ENCODE assay signal across 1 cellular context in the genomic region with DNA sequence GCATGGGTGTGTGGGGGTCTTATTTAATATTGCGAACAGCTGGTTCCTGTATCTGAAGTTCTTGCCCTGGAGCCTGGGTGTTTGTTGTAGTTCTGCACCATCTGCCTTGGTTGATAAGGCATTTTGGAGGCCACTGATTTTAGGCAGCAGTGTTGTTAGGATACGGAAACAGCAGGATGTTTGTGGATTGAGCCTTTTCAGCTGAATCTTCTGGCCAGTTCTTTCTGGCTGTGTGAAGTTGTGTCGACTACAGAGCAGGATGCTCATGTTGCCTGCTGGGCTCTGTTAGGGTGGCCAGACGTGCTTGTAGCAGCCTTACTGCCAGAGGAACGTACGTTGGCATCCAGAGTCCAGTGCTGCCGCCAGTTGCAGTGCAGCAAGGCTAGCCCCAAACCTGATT.
TF ChIP-seq lines count a peak whose summit lies in the region.

No MANE protein-coding gene starts in this region.

TF ChIP-seq in K562, 482 proteins besides CTCF, POLR2A, EP300 and RAD21 (continued from another document and continues in another):
- TF ChIP-seq, protein P1, sequence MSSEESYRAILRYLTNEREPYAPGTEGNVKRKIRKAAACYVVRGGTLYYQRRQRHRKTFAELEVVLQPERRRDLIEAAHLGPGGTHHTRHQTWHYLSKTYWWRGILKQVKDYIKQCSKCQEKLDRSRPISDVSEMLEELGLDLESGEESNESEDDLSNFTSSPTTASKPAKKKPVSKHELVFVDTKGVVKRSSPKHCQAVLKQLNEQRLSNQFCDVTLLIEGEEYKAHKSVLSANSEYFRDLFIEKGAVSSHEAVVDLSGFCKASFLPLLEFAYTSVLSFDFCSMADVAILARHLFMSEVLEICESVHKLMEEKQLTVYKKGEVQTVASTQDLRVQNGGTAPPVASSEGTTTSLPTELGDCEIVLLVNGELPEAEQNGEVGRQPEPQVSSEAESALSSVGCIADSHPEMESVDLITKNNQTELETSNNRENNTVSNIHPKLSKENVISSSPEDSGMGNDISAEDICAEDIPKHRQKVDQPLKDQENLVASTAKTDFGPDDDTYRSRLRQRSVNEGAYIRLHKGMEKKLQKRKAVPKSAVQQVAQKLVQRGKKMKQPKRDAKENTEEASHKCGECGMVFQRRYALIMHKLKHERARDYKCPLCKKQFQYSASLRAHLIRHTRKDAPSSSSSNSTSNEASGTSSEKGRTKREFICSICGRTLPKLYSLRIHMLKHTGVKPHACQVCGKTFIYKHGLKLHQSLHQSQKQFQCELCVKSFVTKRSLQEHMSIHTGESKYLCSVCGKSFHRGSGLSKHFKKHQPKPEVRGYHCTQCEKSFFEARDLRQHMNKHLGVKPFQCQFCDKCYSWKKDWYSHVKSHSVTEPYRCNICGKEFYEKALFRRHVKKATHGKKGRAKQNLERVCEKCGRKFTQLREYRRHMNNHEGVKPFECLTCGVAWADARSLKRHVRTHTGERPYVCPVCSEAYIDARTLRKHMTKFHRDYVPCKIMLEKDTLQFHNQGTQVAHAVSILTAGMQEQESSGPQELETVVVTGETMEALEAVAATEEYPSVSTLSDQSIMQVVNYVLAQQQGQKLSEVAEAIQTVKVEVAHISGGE (CRISPR knock-in tag; IDR thresholded peaks at IDR 0.05), result peak in 1 of 3 experiments; percentile 50; a peak in 1 of 6 replicates
- TF ChIP-seq POLR2AphosphoS5 (IDR thresholded peaks at IDR 0.05; ENCODE audit: control insufficient read depth, insufficient read depth, low read depth, low read length) (0 out of 2 replicates have a peak, but pooled peaks have one; percentile 27), SIX5 (IDR thresholded peaks at IDR 0.05; ENCODE audit: borderline replicate concordance in 1 of 2, insufficient read depth in 1 of 2, low read depth in 1 of 2, low read length in 2 of 2) (no peak), TAL1 (IDR thresholded peaks at IDR 0.05) (peak; percentile 86), RCOR1 (IDR thresholded peaks at IDR 0.05; ENCODE audit: borderline replicate concordance in 1 of 2, low read depth in 2 of 2, low read length in 2 of 2) (peak in 1 of 2 experiments; percentile 96; a peak in 2 of 4 replicates), SMAD4 (CRISPR knock-in tag; conservative IDR thresholded peaks at IDR 0.05) (0 out of 2 replicates have a peak, but pooled peaks have one; percentile 31), KLF16 (IDR thresholded peaks at IDR 0.05) (peak; percentile 89), FOXM1 (IDR thresholded peaks at IDR 0.05; ENCODE audit: low read depth) (peak; percentile 32; the same call in 1 of the 2 replicates), FOXM1 (CRISPR knock-in tag; IDR thresholded peaks at IDR 0.05; ENCODE audit: low read depth) (no peak), BHLHE40 (IDR thresholded peaks at IDR 0.05; ENCODE audit: low read length) (no peak), STAT5A (IDR thresholded peaks at IDR 0.05; ENCODE audit: borderline replicate concordance, low read length) (peak; percentile 61; the same call in 1 of the 2 replicates), ZNF12 (CRISPR knock-in tag; IDR thresholded peaks at IDR 0.05) (no peak), ZNF134 (CRISPR knock-in tag; conservative IDR thresholded peaks at IDR 0.05) (peak; percentile 41; the same call in 1 of the 2 replicates), KLF10 (CRISPR knock-in tag; IDR thresholded peaks at IDR 0.05) (no peak), FOXJ3 (CRISPR knock-in tag; IDR thresholded peaks at IDR 0.05) (peak; percentile 50; the same call in 1 of the 2 replicates)
- TF ChIP-seq, protein P2, sequence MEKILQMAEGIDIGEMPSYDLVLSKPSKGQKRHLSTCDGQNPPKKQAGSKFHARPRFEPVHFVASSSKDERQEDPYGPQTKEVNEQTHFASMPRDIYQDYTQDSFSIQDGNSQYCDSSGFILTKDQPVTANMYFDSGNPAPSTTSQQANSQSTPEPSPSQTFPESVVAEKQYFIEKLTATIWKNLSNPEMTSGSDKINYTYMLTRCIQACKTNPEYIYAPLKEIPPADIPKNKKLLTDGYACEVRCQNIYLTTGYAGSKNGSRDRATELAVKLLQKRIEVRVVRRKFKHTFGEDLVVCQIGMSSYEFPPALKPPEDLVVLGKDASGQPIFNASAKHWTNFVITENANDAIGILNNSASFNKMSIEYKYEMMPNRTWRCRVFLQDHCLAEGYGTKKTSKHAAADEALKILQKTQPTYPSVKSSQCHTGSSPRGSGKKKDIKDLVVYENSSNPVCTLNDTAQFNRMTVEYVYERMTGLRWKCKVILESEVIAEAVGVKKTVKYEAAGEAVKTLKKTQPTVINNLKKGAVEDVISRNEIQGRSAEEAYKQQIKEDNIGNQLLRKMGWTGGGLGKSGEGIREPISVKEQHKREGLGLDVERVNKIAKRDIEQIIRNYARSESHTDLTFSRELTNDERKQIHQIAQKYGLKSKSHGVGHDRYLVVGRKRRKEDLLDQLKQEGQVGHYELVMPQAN (IDR thresholded peaks at IDR 0.05; ENCODE audit: borderline replicate concordance), result no peak
- TF ChIP-seq, protein P3, sequence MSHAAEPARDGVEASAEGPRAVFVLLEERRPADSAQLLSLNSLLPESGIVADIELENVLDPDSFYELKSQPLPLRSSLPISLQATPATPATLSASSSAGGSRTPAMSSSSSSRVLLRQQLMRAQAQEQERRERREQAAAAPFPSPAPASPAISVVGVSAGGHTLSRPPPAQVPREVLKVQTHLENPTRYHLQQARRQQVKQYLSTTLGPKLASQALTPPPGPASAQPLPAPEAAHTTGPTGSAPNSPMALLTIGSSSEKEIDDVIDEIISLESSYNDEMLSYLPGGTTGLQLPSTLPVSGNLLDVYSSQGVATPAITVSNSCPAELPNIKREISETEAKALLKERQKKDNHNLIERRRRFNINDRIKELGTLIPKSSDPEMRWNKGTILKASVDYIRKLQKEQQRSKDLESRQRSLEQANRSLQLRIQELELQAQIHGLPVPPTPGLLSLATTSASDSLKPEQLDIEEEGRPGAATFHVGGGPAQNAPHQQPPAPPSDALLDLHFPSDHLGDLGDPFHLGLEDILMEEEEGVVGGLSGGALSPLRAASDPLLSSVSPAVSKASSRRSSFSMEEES (CRISPR knock-in tag; IDR thresholded peaks at IDR 0.05), result no peak
- TF ChIP-seq, protein P4, sequence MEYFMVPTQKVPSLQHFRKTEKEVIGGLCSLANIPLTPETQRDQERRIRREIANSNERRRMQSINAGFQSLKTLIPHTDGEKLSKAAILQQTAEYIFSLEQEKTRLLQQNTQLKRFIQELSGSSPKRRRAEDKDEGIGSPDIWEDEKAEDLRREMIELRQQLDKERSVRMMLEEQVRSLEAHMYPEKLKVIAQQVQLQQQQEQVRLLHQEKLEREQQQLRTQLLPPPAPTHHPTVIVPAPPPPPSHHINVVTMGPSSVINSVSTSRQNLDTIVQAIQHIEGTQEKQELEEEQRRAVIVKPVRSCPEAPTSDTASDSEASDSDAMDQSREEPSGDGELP (CRISPR knock-in tag; IDR thresholded peaks at IDR 0.05; ENCODE audit: borderline replicate concordance), result peak; percentile 83
- TF ChIP-seq, protein P5, sequence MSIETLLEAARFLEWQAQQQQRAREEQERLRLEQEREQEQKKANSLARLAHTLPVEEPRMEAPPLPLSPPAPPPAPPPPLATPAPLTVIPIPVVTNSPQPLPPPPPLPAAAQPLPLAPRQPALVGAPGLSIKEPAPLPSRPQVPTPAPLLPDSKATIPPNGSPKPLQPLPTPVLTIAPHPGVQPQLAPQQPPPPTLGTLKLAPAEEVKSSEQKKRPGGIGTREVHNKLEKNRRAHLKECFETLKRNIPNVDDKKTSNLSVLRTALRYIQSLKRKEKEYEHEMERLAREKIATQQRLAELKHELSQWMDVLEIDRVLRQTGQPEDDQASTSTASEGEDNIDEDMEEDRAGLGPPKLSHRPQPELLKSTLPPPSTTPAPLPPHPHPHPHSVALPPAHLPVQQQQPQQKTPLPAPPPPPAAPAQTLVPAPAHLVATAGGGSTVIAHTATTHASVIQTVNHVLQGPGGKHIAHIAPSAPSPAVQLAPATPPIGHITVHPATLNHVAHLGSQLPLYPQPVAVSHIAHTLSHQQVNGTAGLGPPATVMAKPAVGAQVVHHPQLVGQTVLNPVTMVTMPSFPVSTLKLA (conservative IDR thresholded peaks at IDR 0.05), result 0 out of 4 replicates have a peak, but pooled peaks of 1 of the 2 experiments have one; percentile 20
- TF ChIP-seq, protein P6, sequence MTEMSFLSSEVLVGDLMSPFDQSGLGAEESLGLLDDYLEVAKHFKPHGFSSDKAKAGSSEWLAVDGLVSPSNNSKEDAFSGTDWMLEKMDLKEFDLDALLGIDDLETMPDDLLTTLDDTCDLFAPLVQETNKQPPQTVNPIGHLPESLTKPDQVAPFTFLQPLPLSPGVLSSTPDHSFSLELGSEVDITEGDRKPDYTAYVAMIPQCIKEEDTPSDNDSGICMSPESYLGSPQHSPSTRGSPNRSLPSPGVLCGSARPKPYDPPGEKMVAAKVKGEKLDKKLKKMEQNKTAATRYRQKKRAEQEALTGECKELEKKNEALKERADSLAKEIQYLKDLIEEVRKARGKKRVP (CRISPR knock-in tag; IDR thresholded peaks at IDR 0.05), result no peak
- TF ChIP-seq, protein P7, sequence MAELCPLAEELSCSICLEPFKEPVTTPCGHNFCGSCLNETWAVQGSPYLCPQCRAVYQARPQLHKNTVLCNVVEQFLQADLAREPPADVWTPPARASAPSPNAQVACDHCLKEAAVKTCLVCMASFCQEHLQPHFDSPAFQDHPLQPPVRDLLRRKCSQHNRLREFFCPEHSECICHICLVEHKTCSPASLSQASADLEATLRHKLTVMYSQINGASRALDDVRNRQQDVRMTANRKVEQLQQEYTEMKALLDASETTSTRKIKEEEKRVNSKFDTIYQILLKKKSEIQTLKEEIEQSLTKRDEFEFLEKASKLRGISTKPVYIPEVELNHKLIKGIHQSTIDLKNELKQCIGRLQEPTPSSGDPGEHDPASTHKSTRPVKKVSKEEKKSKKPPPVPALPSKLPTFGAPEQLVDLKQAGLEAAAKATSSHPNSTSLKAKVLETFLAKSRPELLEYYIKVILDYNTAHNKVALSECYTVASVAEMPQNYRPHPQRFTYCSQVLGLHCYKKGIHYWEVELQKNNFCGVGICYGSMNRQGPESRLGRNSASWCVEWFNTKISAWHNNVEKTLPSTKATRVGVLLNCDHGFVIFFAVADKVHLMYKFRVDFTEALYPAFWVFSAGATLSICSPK (IDR thresholded peaks at IDR 0.05; ENCODE audit: borderline replicate concordance), result no peak
- TF ChIP-seq, protein P8, sequence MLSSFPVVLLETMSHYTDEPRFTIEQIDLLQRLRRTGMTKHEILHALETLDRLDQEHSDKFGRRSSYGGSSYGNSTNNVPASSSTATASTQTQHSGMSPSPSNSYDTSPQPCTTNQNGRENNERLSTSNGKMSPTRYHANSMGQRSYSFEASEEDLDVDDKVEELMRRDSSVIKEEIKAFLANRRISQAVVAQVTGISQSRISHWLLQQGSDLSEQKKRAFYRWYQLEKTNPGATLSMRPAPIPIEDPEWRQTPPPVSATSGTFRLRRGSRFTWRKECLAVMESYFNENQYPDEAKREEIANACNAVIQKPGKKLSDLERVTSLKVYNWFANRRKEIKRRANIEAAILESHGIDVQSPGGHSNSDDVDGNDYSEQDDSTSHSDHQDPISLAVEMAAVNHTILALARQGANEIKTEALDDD (IDR thresholded peaks at IDR 0.05), result no peak
- TF ChIP-seq, protein P9, sequence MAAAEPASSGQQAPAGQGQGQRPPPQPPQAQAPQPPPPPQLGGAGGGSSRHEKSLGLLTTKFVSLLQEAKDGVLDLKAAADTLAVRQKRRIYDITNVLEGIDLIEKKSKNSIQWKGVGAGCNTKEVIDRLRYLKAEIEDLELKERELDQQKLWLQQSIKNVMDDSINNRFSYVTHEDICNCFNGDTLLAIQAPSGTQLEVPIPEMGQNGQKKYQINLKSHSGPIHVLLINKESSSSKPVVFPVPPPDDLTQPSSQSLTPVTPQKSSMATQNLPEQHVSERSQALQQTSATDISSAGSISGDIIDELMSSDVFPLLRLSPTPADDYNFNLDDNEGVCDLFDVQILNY (CRISPR knock-in tag; IDR thresholded peaks at IDR 0.05), result no peak
- TF ChIP-seq, protein P10, sequence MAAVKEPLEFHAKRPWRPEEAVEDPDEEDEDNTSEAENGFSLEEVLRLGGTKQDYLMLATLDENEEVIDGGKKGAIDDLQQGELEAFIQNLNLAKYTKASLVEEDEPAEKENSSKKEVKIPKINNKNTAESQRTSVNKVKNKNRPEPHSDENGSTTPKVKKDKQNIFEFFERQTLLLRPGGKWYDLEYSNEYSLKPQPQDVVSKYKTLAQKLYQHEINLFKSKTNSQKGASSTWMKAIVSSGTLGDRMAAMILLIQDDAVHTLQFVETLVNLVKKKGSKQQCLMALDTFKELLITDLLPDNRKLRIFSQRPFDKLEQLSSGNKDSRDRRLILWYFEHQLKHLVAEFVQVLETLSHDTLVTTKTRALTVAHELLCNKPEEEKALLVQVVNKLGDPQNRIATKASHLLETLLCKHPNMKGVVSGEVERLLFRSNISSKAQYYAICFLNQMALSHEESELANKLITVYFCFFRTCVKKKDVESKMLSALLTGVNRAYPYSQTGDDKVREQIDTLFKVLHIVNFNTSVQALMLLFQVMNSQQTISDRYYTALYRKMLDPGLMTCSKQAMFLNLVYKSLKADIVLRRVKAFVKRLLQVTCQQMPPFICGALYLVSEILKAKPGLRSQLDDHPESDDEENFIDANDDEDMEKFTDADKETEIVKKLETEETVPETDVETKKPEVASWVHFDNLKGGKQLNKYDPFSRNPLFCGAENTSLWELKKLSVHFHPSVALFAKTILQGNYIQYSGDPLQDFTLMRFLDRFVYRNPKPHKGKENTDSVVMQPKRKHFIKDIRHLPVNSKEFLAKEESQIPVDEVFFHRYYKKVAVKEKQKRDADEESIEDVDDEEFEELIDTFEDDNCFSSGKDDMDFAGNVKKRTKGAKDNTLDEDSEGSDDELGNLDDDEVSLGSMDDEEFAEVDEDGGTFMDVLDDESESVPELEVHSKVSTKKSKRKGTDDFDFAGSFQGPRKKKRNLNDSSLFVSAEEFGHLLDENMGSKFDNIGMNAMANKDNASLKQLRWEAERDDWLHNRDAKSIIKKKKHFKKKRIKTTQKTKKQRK (IDR thresholded peaks at IDR 0.05; ENCODE audit: borderline replicate concordance, low read depth, low read length), result no peak
